In genomic region chrX:153653556-153653955, GRCh38 we compare ENCODE assay signal across 18 cellular contexts. TPM values are rescaled to one million over a fixed set of nuclear protein-coding genes. Genes with fewer than 3 reads are reported as not detected.
DNase-seq lines count a peak whose midpoint lies in the region; ATAC-seq, FAIRE-seq and TF ChIP-seq lines count a peak whose summit lies in the region.
"Had no signal": no experiment of that assay in that cellular context is flagged by ENCODE, and none has a peak within 500 bp of the region (broad histone marks: within the 10 kb centered on the region; RNA-seq: fewer than 3 reads in every experiment).

No MANE protein-coding gene starts in this region.

- in situ Hi-C loops in HepG2 (cut with HindIII; ENCODE audit: extremely low pct_ligation_motif_present, low pct_unique_long_range_greater_than_20kb): loop anchor here (25.0 kb wide), 1 partner anchor 691 kb away; no protein-coding TSS in a partner anchor

- TF ChIP-seq EP300 in HepG2 (IDR thresholded peaks at IDR 0.05; ENCODE audit: low read depth in 2 of 2, low read length in 2 of 2) (no peak), HepG2 (CRISPR knock-in tag; IDR thresholded peaks at IDR 0.05; ENCODE audit: borderline replicate concordance) (no peak)

- H3K27ac ChIP-seq in HepG2 (ENCODE audit: extremely low read length, insufficient read depth, low read length): no peak overlapping the region
- H3K27ac ChIP-seq in right lobe of liver: no peak overlapping the region
- H3K27ac ChIP-seq: BLaER1 had no signal

- no peak overlapping the region for H3K4me3 Mint-ChIP-seq in immature natural killer cell
- H3K4me3 Mint-ChIP-seq: CD14-positive monocyte; CD4-positive, alpha-beta memory T cell; GM23338; IgD-negative memory B cell had no signal

- no peak overlapping the region for H3K4me2 ChIP-seq in HepG2 (ENCODE audit: low read depth, low read length)
- H3K4me2 ChIP-seq: BLaER1, GM23338 had no signal

- WGBS in HepG2 (ENCODE audit: low lambda C conversion rate): 49% methylated on average over 2 of the region's 2 CpGs
- WGBS in right lobe of liver (ENCODE audit: insufficient coverage, low coverage, low lambda C conversion rate, missing lambda C conversion rate): 70% methylated on average over 2 of the region's 2 CpGs

- H3K27me3 ChIP-seq in HepG2 (ENCODE audit: control insufficient read depth in 1 of 2, insufficient read depth in 2 of 2, low read length in 2 of 2): no peaks in the 10 kb centered on the region; a peak in 1 of 5 replicates
- peaks cover 0 to 8% of the 10 kb centered on the region in 2 donors for H3K27me3 ChIP-seq in right lobe of liver

- H2AFZ ChIP-seq in HepG2 (ENCODE audit: low read length): no peak overlapping the region
- H2AFZ ChIP-seq: GM23338 had no signal

- H3K4me1 ChIP-seq in HepG2 (ENCODE audit: insufficient read depth, low read length) (peaks cover 28% of the 10 kb centered on the region), right lobe of liver (no peaks in the 10 kb centered on the region)
- H3K4me1 ChIP-seq: BLaER1 had no signal

- H3K9me3 ChIP-seq in HepG2 (ENCODE audit: low read length) (no peaks in the 10 kb centered on the region), right lobe of liver (no peaks in the 10 kb centered on the region)

- no peak for TF ChIP-seq RAD21 in HepG2 (CRISPR knock-in tag; IDR thresholded peaks at IDR 0.05)

- DNase-seq in HepG2 (ENCODE audit: low spot score) (no peak), right lobe of liver (no peak), foreskin fibroblast (no peak), immature natural killer cell (no peak)
- DNase-seq: 8988T; CD4-positive, alpha-beta memory T cell; DMS153; DMS79; GF-D8; HCEC 1CT had no signal

- H3K9me3 Mint-ChIP-seq in immature natural killer cell: no peaks in the 10 kb centered on the region

- FAIRE-seq in HepG2 (lab: Jason Lieb, UNC): no peak
- FAIRE-seq: H54, HTR-8/SVneo had no signal

- H3K36me3 ChIP-seq in HepG2 (replicated peaks in 1 of 2; ENCODE audit: control insufficient read depth in 1 of 2, insufficient read depth in 2 of 2, low read length in 2 of 2): peaks cover 0 to 3% of the 10 kb centered on the region in 2 experiments; a peak in 1 of 5 replicates
- H3K36me3 ChIP-seq in right lobe of liver: no peaks in the 10 kb centered on the region
- H3K36me3 ChIP-seq: BLaER1 had no signal

- TF ChIP-seq POLR2A in HepG2 (IDR thresholded peaks at IDR 0.05; ENCODE audit: insufficient read depth in 1 of 2, low read depth in 2 of 2, low read length in 2 of 2) (no peak), right lobe of liver (IDR thresholded peaks at IDR 0.05) (no peak)

- no peak overlapping the region for H3K9ac ChIP-seq in HepG2 (ENCODE audit: insufficient read depth, low read depth, low read length)
- H3K9ac ChIP-seq: BLaER1 had no signal

- intact Hi-C loops in HepG2 (cut with micrococcal nuclease; ENCODE audit: unreplicated experiment) (no loop called here), right lobe of liver (cut with DNase I) (no loop called here)

- no peaks in the 10 kb centered on the region for H3K36me3 Mint-ChIP-seq in immature natural killer cell
- H3K36me3 Mint-ChIP-seq: CD14-positive monocyte; CD4-positive, alpha-beta memory T cell; IgD-negative memory B cell had no signal

- H4K20me1 ChIP-seq in HepG2 (ENCODE audit: insufficient read depth, low read length): peaks cover 10% of the 10 kb centered on the region; the same call in 1 of the 2 replicates
- H4K20me1 ChIP-seq: BLaER1 had no signal

- TF ChIP-seq CTCF in HepG2 (CRISPR knock-in tag; IDR thresholded peaks at IDR 0.05) (no peak), right lobe of liver (IDR thresholded peaks at IDR 0.05) (no peak), foreskin fibroblast (IDR thresholded peaks at IDR 0.05; ENCODE audit: low read depth, low read length) (no peak)

- CTCF ChIA-PET in HepG2 (lab: Yijun Ruan, JAX; ENCODE audit: low intra/inter-chr PET ratio, low total read pairs): no interaction called here

- H3K4me1 Mint-ChIP-seq in immature natural killer cell: no peaks in the 10 kb centered on the region
- H3K4me1 Mint-ChIP-seq: CD14-positive monocyte; CD4-positive, alpha-beta memory T cell; IgD-negative memory B cell had no signal

- peaks cover 0 to 11% (median 4%) of the 10 kb centered on the region in 3 donors for H3K27me3 Mint-ChIP-seq in immature natural killer cell (ENCODE audit: low read depth in 3 of 3)
- H3K27me3 Mint-ChIP-seq: CD4-positive, alpha-beta memory T cell had no signal

- no peak overlapping the region for H3K4me3 ChIP-seq in HepG2 (replicated peaks in 1 of 3; ENCODE audit: insufficient read depth in 1 of 3, low read depth in 2 of 3, low read length in 3 of 3)
- H3K4me3 ChIP-seq in right lobe of liver: no peak overlapping the region
- no peak overlapping the region for H3K4me3 ChIP-seq in foreskin fibroblast (ENCODE audit: low read depth in 1 of 2, low read length in 2 of 2)
- H3K4me3 ChIP-seq: BLaER1, GM23338 had no signal

- peaks cover 5% of the 10 kb centered on the region for H3K79me2 ChIP-seq in HepG2 (ENCODE audit: insufficient read depth, low read length)

- H3K27ac Mint-ChIP-seq in immature natural killer cell: no peak overlapping the region
- H3K27ac Mint-ChIP-seq: CD14-positive monocyte; CD4-positive, alpha-beta memory T cell; GM23338; IgD-negative memory B cell had no signal

- POLR2A ChIA-PET in HepG2 (lab: Yijun Ruan, JAX): interaction anchor here (10.8 to 15.1 kb wide), 2 partner anchors 27 to 42 kb away, joined by 96 to 596 read pairs; no protein-coding TSS in a partner anchor

- no TSS peak for BruUV-seq in HepG2 (replicated peaks; lab: Mats Ljungman, UMichigan)

- ATAC-seq in HepG2: no peak
- no peak for ATAC-seq in right lobe of liver
- ATAC-seq: GM23338 had no signal

RNA-seq across cellular contexts. Expression of gene DUSP9, which starts 6.6 kb away (rescaled TPM):
- total RNA-seq in HepG2 (2016; rRNA removed; fragmentation: Illumina TruSeq; extraction: Trizol): 357 and 435 TPM in 2 replicates
- total RNA-seq in HepG2 (2016; cell fraction: cytosol; rRNA removed; fragmentation: Illumina TruSeq; extraction: Trizol; ENCODE audit: low read depth): 183 and 202 TPM in 2 replicates
- total RNA-seq in HepG2 (2016; cell fraction: insoluble cytoplasmic fraction; rRNA removed; fragmentation: Illumina TruSeq; extraction: Trizol): 332 and 447 TPM in 2 replicates
- total RNA-seq in HepG2 (2016; cell fraction: membrane; rRNA removed; fragmentation: Illumina TruSeq; extraction: Trizol): 386 and 448 TPM in 2 replicates
- 159 and 193 TPM in 2 replicates for total RNA-seq in HepG2 (2016; cell fraction: nucleus; rRNA removed; fragmentation: Illumina TruSeq; extraction: Trizol)
- polyA plus RNA-seq in HepG2 (2011; rRNA removed): 235 and 335 TPM in 2 replicates
- 239 and 294 TPM in 2 replicates for polyA plus RNA-seq in HepG2 (2011; cell fraction: cytosol; rRNA removed)
- 263 and 279 TPM in 2 replicates for polyA plus RNA-seq in HepG2 (2011; cell fraction: nucleus; rRNA removed)
- polyA plus RNA-seq in HepG2 (2012): 173 and 253 TPM in 2 replicates
- polyA plus RNA-seq in HepG2 (2016; cell fraction: cytosol; fragmentation: Illumina TruSeq; extraction: Trizol; ENCODE audit: low read depth): 162 and 174 TPM in 2 replicates
- 322 and 341 TPM in 2 replicates for polyA plus RNA-seq in HepG2 (2016; cell fraction: insoluble cytoplasmic fraction; fragmentation: Illumina TruSeq; extraction: Trizol; ENCODE audit: low read depth)
- 301 and 303 TPM in 2 replicates for polyA plus RNA-seq in HepG2 (2016; cell fraction: membrane; fragmentation: Illumina TruSeq; extraction: Trizol; ENCODE audit: low read depth)
- 275 and 284 TPM in 2 replicates for polyA plus RNA-seq in HepG2 (2016; cell fraction: nucleus; fragmentation: Illumina TruSeq; extraction: Trizol; ENCODE audit: insufficient read depth, low read depth)
- polyA minus RNA-seq in HepG2 (2011; rRNA and poly(A)+ RNA removed; ENCODE audit: low replicate concordance): 22.4 and 433 TPM in 2 replicates
- polyA minus RNA-seq in HepG2 (2011; cell fraction: cytosol; rRNA and poly(A)+ RNA removed): 192 and 199 TPM in 2 replicates
- 54.5 and 60.7 TPM in 2 replicates for polyA minus RNA-seq in HepG2 (2011; cell fraction: nucleus; rRNA and poly(A)+ RNA removed)
- 1 to 10 TPM in 2 of 6 experiments, under 1 TPM in 4; 0.33 to 3.9 (median 0.69) TPM for total RNA-seq in right lobe of liver
- polyA plus RNA-seq in immature natural killer cell: not detected
- total RNA-seq: CD4-positive, alpha-beta memory T cell had no signal
- polyA plus RNA-seq: AG04450; CD14-positive monocyte; CD4-positive, alpha-beta memory T cell; IgD-negative memory B cell had no signal

RNA-seq across cellular contexts. Expression of gene PNCK, which starts 20.1 kb away (rescaled TPM):
- not detected in 2 replicates for total RNA-seq in HepG2 (2016; rRNA removed; fragmentation: Illumina TruSeq; extraction: Trizol)
- not detected in 2 replicates for total RNA-seq in HepG2 (2016; cell fraction: cytosol; rRNA removed; fragmentation: Illumina TruSeq; extraction: Trizol; ENCODE audit: low read depth)
- total RNA-seq in HepG2 (2016; cell fraction: insoluble cytoplasmic fraction; rRNA removed; fragmentation: Illumina TruSeq; extraction: Trizol): not detected in 2 replicates
- total RNA-seq in HepG2 (2016; cell fraction: membrane; rRNA removed; fragmentation: Illumina TruSeq; extraction: Trizol): not detected in 2 replicates
- not detected in 2 replicates for total RNA-seq in HepG2 (2016; cell fraction: nucleus; rRNA removed; fragmentation: Illumina TruSeq; extraction: Trizol)
- 33.1 and 55.3 TPM in 2 replicates for polyA plus RNA-seq in HepG2 (2011; rRNA removed)
- 25.3 and 25.4 TPM in 2 replicates for polyA plus RNA-seq in HepG2 (2011; cell fraction: cytosol; rRNA removed)
- polyA plus RNA-seq in HepG2 (2011; cell fraction: nucleus; rRNA removed): 294 and 322 TPM in 2 replicates
- polyA plus RNA-seq in HepG2 (2012): 32.4 and 45.3 TPM in 2 replicates
- 0.12 TPM in 1 of 2 replicates, not detected in the other for polyA plus RNA-seq in HepG2 (2016; cell fraction: cytosol; fragmentation: Illumina TruSeq; extraction: Trizol; ENCODE audit: low read depth)
- polyA plus RNA-seq in HepG2 (2016; cell fraction: insoluble cytoplasmic fraction; fragmentation: Illumina TruSeq; extraction: Trizol; ENCODE audit: low read depth): not detected in 2 replicates
- not detected in 2 replicates for polyA plus RNA-seq in HepG2 (2016; cell fraction: membrane; fragmentation: Illumina TruSeq; extraction: Trizol; ENCODE audit: low read depth)
- 1.2 TPM in 1 of 2 replicates, not detected in the other for polyA plus RNA-seq in HepG2 (2016; cell fraction: nucleus; fragmentation: Illumina TruSeq; extraction: Trizol; ENCODE audit: insufficient read depth, low read depth)
- polyA minus RNA-seq in HepG2 (2011; rRNA and poly(A)+ RNA removed; ENCODE audit: low replicate concordance): 0.91 and 21.5 TPM in 2 replicates
- 8.9 and 13.2 TPM in 2 replicates for polyA minus RNA-seq in HepG2 (2011; cell fraction: cytosol; rRNA and poly(A)+ RNA removed)
- 42.2 and 53.6 TPM in 2 replicates for polyA minus RNA-seq in HepG2 (2011; cell fraction: nucleus; rRNA and poly(A)+ RNA removed)
- total RNA-seq in right lobe of liver: under 1 TPM in 1 of 6 experiments, not detected in 5; 0.86 TPM
- not detected for polyA plus RNA-seq in immature natural killer cell
- total RNA-seq: CD4-positive, alpha-beta memory T cell; Daoy had no signal
- polyA plus RNA-seq: AG04450; CD14-positive monocyte; CD4-positive, alpha-beta memory T cell; IgD-negative memory B cell had no signal

RNA-seq across cellular contexts. Expression of gene SLC6A8, which starts 34.2 kb away (rescaled TPM):
- 9.0 and 13.9 TPM in 2 replicates for total RNA-seq in HepG2 (2016; rRNA removed; fragmentation: Illumina TruSeq; extraction: Trizol)
- 5.6 and 6.3 TPM in 2 replicates for total RNA-seq in HepG2 (2016; cell fraction: cytosol; rRNA removed; fragmentation: Illumina TruSeq; extraction: Trizol; ENCODE audit: low read depth)
- total RNA-seq in HepG2 (2016; cell fraction: insoluble cytoplasmic fraction; rRNA removed; fragmentation: Illumina TruSeq; extraction: Trizol): 8.6 and 16.2 TPM in 2 replicates
- total RNA-seq in HepG2 (2016; cell fraction: membrane; rRNA removed; fragmentation: Illumina TruSeq; extraction: Trizol): 22.0 and 22.3 TPM in 2 replicates
- total RNA-seq in HepG2 (2016; cell fraction: nucleus; rRNA removed; fragmentation: Illumina TruSeq; extraction: Trizol): 11.0 and 18.5 TPM in 2 replicates
- polyA plus RNA-seq in HepG2 (2011; rRNA removed): 176 and 264 TPM in 2 replicates
- 196 and 214 TPM in 2 replicates for polyA plus RNA-seq in HepG2 (2011; cell fraction: cytosol; rRNA removed)
- 723 and 745 TPM in 2 replicates for polyA plus RNA-seq in HepG2 (2011; cell fraction: nucleus; rRNA removed)
- 356 and 405 TPM in 2 replicates for polyA plus RNA-seq in HepG2 (2012)
- 10.4 and 12.7 TPM in 2 replicates for polyA plus RNA-seq in HepG2 (2016; cell fraction: cytosol; fragmentation: Illumina TruSeq; extraction: Trizol; ENCODE audit: low read depth)
- polyA plus RNA-seq in HepG2 (2016; cell fraction: insoluble cytoplasmic fraction; fragmentation: Illumina TruSeq; extraction: Trizol; ENCODE audit: low read depth): 19.8 and 27.0 TPM in 2 replicates
- 35.0 and 35.9 TPM in 2 replicates for polyA plus RNA-seq in HepG2 (2016; cell fraction: membrane; fragmentation: Illumina TruSeq; extraction: Trizol; ENCODE audit: low read depth)
- polyA plus RNA-seq in HepG2 (2016; cell fraction: nucleus; fragmentation: Illumina TruSeq; extraction: Trizol; ENCODE audit: insufficient read depth, low read depth): 58.3 and 60.5 TPM in 2 replicates
- polyA minus RNA-seq in HepG2 (2011; rRNA and poly(A)+ RNA removed; ENCODE audit: low replicate concordance): 85.4 and 544 TPM in 2 replicates
- 145 and 181 TPM in 2 replicates for polyA minus RNA-seq in HepG2 (2011; cell fraction: cytosol; rRNA and poly(A)+ RNA removed)
- polyA minus RNA-seq in HepG2 (2011; cell fraction: nucleus; rRNA and poly(A)+ RNA removed): 106 and 150 TPM in 2 replicates
- total RNA-seq in right lobe of liver: 1 to 10 TPM; 1.6 to 9.2 (median 2.9) TPM
- polyA plus RNA-seq in immature natural killer cell: under 1 TPM in 2 of 3 donors, not detected in 1; 0.07 to 0.09 TPM

RNA-seq across cellular contexts. Expression of gene CCNQ, which starts 54.6 kb away (rescaled TPM):
- 23.7 and 25.5 TPM in 2 replicates for total RNA-seq in HepG2 (2016; rRNA removed; fragmentation: Illumina TruSeq; extraction: Trizol)
- 68.7 and 75.5 TPM in 2 replicates for total RNA-seq in HepG2 (2016; cell fraction: cytosol; rRNA removed; fragmentation: Illumina TruSeq; extraction: Trizol; ENCODE audit: low read depth)
- 21.1 and 24.5 TPM in 2 replicates for total RNA-seq in HepG2 (2016; cell fraction: insoluble cytoplasmic fraction; rRNA removed; fragmentation: Illumina TruSeq; extraction: Trizol)
- 70.2 and 79.6 TPM in 2 replicates for total RNA-seq in HepG2 (2016; cell fraction: membrane; rRNA removed; fragmentation: Illumina TruSeq; extraction: Trizol)
- 9.8 and 13.2 TPM in 2 replicates for total RNA-seq in HepG2 (2016; cell fraction: nucleus; rRNA removed; fragmentation: Illumina TruSeq; extraction: Trizol)
- polyA plus RNA-seq in HepG2 (2011; rRNA removed): 15.0 and 22.0 TPM in 2 replicates
- 21.9 and 25.7 TPM in 2 replicates for polyA plus RNA-seq in HepG2 (2011; cell fraction: cytosol; rRNA removed)
- 11.2 and 14.5 TPM in 2 replicates for polyA plus RNA-seq in HepG2 (2011; cell fraction: nucleus; rRNA removed)
- 8.9 and 11.1 TPM in 2 replicates for polyA plus RNA-seq in HepG2 (2012)
- 68.9 and 82.0 TPM in 2 replicates for polyA plus RNA-seq in HepG2 (2016; cell fraction: cytosol; fragmentation: Illumina TruSeq; extraction: Trizol; ENCODE audit: low read depth)
- polyA plus RNA-seq in HepG2 (2016; cell fraction: insoluble cytoplasmic fraction; fragmentation: Illumina TruSeq; extraction: Trizol; ENCODE audit: low read depth): 20.1 and 20.6 TPM in 2 replicates
- polyA plus RNA-seq in HepG2 (2016; cell fraction: membrane; fragmentation: Illumina TruSeq; extraction: Trizol; ENCODE audit: low read depth): 55.1 and 67.3 TPM in 2 replicates
- polyA plus RNA-seq in HepG2 (2016; cell fraction: nucleus; fragmentation: Illumina TruSeq; extraction: Trizol; ENCODE audit: insufficient read depth, low read depth): 15.0 and 20.6 TPM in 2 replicates
- 19.4 and 43.5 TPM in 2 replicates for polyA minus RNA-seq in HepG2 (2011; rRNA and poly(A)+ RNA removed; ENCODE audit: low replicate concordance)
- polyA minus RNA-seq in HepG2 (2011; cell fraction: cytosol; rRNA and poly(A)+ RNA removed): 6.7 and 9.8 TPM in 2 replicates
- 5.4 and 6.1 TPM in 2 replicates for polyA minus RNA-seq in HepG2 (2011; cell fraction: nucleus; rRNA and poly(A)+ RNA removed)
- 10 to 100 TPM in 2 of 6 experiments, 1 to 10 TPM in 4; 5.6 to 14.0 (median 7.5) TPM for total RNA-seq in right lobe of liver
- 10 to 100 TPM; 36.7 to 42.8 (median 38.4) TPM for polyA plus RNA-seq in immature natural killer cell

Comparison
In these comparisons a context has a peak if more than half of its experiments do, and no peak if none do; other contexts are left out.
1. RNA of gene DUSP9, which starts 6.6 kb away (total RNA-seq): 159 to 448 TPM in HepG2; 0.33 to 3.9 TPM in right lobe of liver; every median in the first group is over 10 times any median in the second.